ENCODE assay signal across 1 cellular context in genomic region chr9:113650207-113651131, GRCh38.
TF ChIP-seq lines count a peak whose summit lies in the region.

No MANE protein-coding gene starts in this region.

TF ChIP-seq in HepG2, 621 proteins besides CTCF, POLR2A, EP300 and RAD21 (continued from another document and continues in another):
- TF ChIP-seq, protein P1, sequence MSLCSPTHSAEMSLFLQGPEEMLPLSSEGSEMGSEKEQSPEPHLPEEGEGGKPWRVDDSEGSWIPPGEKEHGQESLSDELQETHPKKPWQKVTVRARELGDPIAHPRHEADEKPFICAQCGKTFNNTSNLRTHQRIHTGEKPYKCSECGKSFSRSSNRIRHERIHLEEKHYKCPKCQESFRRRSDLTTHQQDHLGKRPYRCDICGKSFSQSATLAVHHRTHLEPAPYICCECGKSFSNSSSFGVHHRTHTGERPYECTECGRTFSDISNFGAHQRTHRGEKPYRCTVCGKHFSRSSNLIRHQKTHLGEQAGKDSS (CRISPR knock-in tag; IDR thresholded peaks at IDR 0.05; ENCODE audit: borderline replicate concordance, low read depth): peak; percentile 70; the same call in 1 of the 2 replicates
- TF ChIP-seq CBX2 (IDR thresholded peaks at IDR 0.05; ENCODE audit: low read depth, low read length): no peak
- no peak for TF ChIP-seq CBX2 (CRISPR knock-in tag; IDR thresholded peaks at IDR 0.05; ENCODE audit: low read depth)
- TF ChIP-seq ZFP82 (CRISPR knock-in tag; IDR thresholded peaks at IDR 0.05; ENCODE audit: borderline replicate concordance): no peak; the same call in 1 of the 2 replicates
- TF ChIP-seq ZNF10 (CRISPR knock-in tag; IDR thresholded peaks at IDR 0.05; ENCODE audit: borderline replicate concordance, low read depth): no peak
- no peak for TF ChIP-seq SMAD1 (CRISPR knock-in tag; IDR thresholded peaks at IDR 0.05; ENCODE audit: borderline replicate concordance, low read depth)
- TF ChIP-seq NR3C1 (CRISPR knock-in tag; IDR thresholded peaks at IDR 0.05): no peak
- TF ChIP-seq, protein P2, sequence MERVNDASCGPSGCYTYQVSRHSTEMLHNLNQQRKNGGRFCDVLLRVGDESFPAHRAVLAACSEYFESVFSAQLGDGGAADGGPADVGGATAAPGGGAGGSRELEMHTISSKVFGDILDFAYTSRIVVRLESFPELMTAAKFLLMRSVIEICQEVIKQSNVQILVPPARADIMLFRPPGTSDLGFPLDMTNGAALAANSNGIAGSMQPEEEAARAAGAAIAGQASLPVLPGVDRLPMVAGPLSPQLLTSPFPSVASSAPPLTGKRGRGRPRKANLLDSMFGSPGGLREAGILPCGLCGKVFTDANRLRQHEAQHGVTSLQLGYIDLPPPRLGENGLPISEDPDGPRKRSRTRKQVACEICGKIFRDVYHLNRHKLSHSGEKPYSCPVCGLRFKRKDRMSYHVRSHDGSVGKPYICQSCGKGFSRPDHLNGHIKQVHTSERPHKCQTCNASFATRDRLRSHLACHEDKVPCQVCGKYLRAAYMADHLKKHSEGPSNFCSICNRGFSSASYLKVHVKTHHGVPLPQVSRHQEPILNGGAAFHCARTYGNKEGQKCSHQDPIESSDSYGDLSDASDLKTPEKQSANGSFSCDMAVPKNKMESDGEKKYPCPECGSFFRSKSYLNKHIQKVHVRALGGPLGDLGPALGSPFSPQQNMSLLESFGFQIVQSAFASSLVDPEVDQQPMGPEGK (CRISPR knock-in tag; IDR thresholded peaks at IDR 0.05): peak; percentile 62
- TF ChIP-seq KLF6 (CRISPR knock-in tag; IDR thresholded peaks at IDR 0.05): peak; percentile 31; the same call in 1 of the 2 replicates
- TF ChIP-seq MYC (CRISPR knock-in tag; IDR thresholded peaks at IDR 0.05; ENCODE audit: borderline replicate concordance): peak; percentile 97
- TF ChIP-seq PTBP1 (IDR thresholded peaks at IDR 0.05; ENCODE audit: low read depth, low read length, poor library complexity, severe bottlenecking): no peak
- TF ChIP-seq REL (CRISPR knock-in tag; conservative IDR thresholded peaks at IDR 0.05): no peak
- no peak for TF ChIP-seq ZNF878 (CRISPR knock-in tag; IDR thresholded peaks at IDR 0.05)
- TF ChIP-seq NCOA2 (CRISPR knock-in tag; IDR thresholded peaks at IDR 0.05): peak; percentile 83
- no peak for TF ChIP-seq NCOA5 (CRISPR knock-in tag; IDR thresholded peaks at IDR 0.05)
- no peak; the same call in 1 of the 2 replicates for TF ChIP-seq ZNF253 (CRISPR knock-in tag; IDR thresholded peaks at IDR 0.05; ENCODE audit: borderline replicate concordance)
- 0 out of 2 replicates have a peak, but pooled peaks have one; percentile 78 for TF ChIP-seq NFKBIZ (CRISPR knock-in tag; IDR thresholded peaks at IDR 0.05)
- TF ChIP-seq ZNF503 (CRISPR knock-in tag; IDR thresholded peaks at IDR 0.05): peak; percentile 36; the same call in 1 of the 2 replicates
- 0 out of 2 replicates have a peak, but pooled peaks have one; percentile 31 for TF ChIP-seq ZNF547 (CRISPR knock-in tag; IDR thresholded peaks at IDR 0.05)
- no peak for TF ChIP-seq SMAD9 (CRISPR knock-in tag; IDR thresholded peaks at IDR 0.05)
- TF ChIP-seq NR2F6 (IDR thresholded peaks at IDR 0.05): peak; percentile 77
- TF ChIP-seq NR2F6 (CRISPR knock-in tag; IDR thresholded peaks at IDR 0.05): peak; percentile 91
- peak; percentile 93 for TF ChIP-seq ZNF264 (CRISPR knock-in tag; IDR thresholded peaks at IDR 0.05)
- no peak for TF ChIP-seq FOSL1 (CRISPR knock-in tag; IDR thresholded peaks at IDR 0.05; ENCODE audit: borderline replicate concordance)
- peak; percentile 64 for TF ChIP-seq HNF4A (CRISPR knock-in tag; IDR thresholded peaks at IDR 0.05)
- no peak; the same call in 1 of the 2 replicates for TF ChIP-seq ZNF776 (CRISPR knock-in tag; IDR thresholded peaks at IDR 0.05)
- TF ChIP-seq ZNF512B (CRISPR knock-in tag; IDR thresholded peaks at IDR 0.05; ENCODE audit: borderline replicate concordance): 0 out of 2 replicates have a peak, but pooled peaks have one; percentile 23
- no peak for TF ChIP-seq STAT5B (CRISPR knock-in tag; IDR thresholded peaks at IDR 0.05)
- no peak for TF ChIP-seq CCDC6 (CRISPR knock-in tag; IDR thresholded peaks at IDR 0.05)
- TF ChIP-seq SRY (CRISPR knock-in tag; IDR thresholded peaks at IDR 0.05): no peak; the same call in 1 of the 2 replicates
- TF ChIP-seq MAFF (IDR thresholded peaks at IDR 0.05; ENCODE audit: low read depth, low read length): no peak
- TF ChIP-seq HOXA5 (CRISPR knock-in tag; IDR thresholded peaks at IDR 0.05): peak; percentile 79; the same call in 1 of the 2 replicates
- TF ChIP-seq, protein P3, sequence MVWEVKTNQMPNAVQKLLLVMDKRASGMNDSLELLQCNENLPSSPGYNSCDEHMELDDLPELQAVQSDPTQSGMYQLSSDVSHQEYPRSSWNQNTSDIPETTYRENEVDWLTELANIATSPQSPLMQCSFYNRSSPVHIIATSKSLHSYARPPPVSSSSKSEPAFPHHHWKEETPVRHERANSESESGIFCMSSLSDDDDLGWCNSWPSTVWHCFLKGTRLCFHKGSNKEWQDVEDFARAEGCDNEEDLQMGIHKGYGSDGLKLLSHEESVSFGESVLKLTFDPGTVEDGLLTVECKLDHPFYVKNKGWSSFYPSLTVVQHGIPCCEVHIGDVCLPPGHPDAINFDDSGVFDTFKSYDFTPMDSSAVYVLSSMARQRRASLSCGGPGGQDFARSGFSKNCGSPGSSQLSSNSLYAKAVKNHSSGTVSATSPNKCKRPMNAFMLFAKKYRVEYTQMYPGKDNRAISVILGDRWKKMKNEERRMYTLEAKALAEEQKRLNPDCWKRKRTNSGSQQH (CRISPR knock-in tag; IDR thresholded peaks at IDR 0.05; ENCODE audit: low read depth): 0 out of 2 replicates have a peak, but pooled peaks have one; percentile 28
- peak; percentile 68; the same call in 1 of the 2 replicates for TF ChIP-seq REPIN1 (CRISPR knock-in tag; IDR thresholded peaks at IDR 0.05; ENCODE audit: borderline replicate concordance, low read depth)
- TF ChIP-seq ZNF891 (CRISPR knock-in tag; IDR thresholded peaks at IDR 0.05): peak; percentile 69
- no peak for TF ChIP-seq CENPT (CRISPR knock-in tag; IDR thresholded peaks at IDR 0.05; ENCODE audit: low read depth)
- TF ChIP-seq, protein P4, sequence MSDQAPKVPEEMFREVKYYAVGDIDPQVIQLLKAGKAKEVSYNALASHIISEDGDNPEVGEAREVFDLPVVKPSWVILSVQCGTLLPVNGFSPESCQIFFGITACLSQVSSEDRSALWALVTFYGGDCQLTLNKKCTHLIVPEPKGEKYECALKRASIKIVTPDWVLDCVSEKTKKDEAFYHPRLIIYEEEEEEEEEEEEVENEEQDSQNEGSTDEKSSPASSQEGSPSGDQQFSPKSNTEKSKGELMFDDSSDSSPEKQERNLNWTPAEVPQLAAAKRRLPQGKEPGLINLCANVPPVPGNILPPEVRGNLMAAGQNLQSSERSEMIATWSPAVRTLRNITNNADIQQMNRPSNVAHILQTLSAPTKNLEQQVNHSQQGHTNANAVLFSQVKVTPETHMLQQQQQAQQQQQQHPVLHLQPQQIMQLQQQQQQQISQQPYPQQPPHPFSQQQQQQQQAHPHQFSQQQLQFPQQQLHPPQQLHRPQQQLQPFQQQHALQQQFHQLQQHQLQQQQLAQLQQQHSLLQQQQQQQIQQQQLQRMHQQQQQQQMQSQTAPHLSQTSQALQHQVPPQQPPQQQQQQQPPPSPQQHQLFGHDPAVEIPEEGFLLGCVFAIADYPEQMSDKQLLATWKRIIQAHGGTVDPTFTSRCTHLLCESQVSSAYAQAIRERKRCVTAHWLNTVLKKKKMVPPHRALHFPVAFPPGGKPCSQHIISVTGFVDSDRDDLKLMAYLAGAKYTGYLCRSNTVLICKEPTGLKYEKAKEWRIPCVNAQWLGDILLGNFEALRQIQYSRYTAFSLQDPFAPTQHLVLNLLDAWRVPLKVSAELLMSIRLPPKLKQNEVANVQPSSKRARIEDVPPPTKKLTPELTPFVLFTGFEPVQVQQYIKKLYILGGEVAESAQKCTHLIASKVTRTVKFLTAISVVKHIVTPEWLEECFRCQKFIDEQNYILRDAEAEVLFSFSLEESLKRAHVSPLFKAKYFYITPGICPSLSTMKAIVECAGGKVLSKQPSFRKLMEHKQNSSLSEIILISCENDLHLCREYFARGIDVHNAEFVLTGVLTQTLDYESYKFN (CRISPR knock-in tag; conservative IDR thresholded peaks at IDR 0.05): peak; percentile 94
- TF ChIP-seq, protein P5, sequence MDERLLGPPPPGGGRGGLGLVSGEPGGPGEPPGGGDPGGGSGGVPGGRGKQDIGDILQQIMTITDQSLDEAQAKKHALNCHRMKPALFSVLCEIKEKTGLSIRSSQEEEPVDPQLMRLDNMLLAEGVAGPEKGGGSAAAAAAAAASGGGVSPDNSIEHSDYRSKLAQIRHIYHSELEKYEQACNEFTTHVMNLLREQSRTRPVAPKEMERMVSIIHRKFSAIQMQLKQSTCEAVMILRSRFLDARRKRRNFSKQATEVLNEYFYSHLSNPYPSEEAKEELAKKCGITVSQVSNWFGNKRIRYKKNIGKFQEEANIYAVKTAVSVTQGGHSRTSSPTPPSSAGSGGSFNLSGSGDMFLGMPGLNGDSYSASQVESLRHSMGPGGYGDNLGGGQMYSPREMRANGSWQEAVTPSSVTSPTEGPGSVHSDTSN (CRISPR knock-in tag; IDR thresholded peaks at IDR 0.05): 0 out of 2 replicates have a peak, but pooled peaks have one; percentile 8
- no peak for TF ChIP-seq ZKSCAN8 (CRISPR knock-in tag; IDR thresholded peaks at IDR 0.05; ENCODE audit: borderline replicate concordance)
- TF ChIP-seq RARA (CRISPR knock-in tag; IDR thresholded peaks at IDR 0.05): peak; percentile 92
- TF ChIP-seq, protein P6, sequence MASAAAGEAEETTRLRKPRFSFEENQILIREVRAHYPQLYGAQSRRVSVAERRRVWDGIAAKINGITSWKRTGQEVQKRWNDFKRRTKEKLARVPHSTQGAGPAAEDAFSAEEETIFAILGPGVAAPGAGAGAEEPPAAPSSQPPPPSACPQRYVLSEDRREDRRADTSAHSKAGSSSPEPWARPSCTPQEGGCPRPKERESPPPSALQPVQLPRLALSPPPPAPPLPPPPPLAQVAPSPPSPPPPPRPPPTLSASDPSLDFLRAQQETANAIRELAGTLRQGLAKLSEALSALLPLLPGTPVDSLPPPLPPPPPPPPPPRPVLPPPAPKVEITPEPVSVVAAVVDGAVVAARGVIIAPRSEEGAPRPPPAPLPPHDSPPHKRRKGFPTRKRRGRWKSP (CRISPR knock-in tag; IDR thresholded peaks at IDR 0.05): peak; percentile 26; the same call in 1 of the 2 replicates
- TF ChIP-seq NFYC (CRISPR knock-in tag; IDR thresholded peaks at IDR 0.05): peak; percentile 55
- 0 out of 2 replicates have a peak, but pooled peaks have one; percentile 18 for TF ChIP-seq GTF3A (CRISPR knock-in tag; conservative IDR thresholded peaks at IDR 0.05)
- no peak for TF ChIP-seq ZFP36 (IDR thresholded peaks at IDR 0.05; ENCODE audit: borderline replicate concordance, low read depth, low read length, partially characterized antibody)
- peak; percentile 85; the same call in 1 of the 2 replicates for TF ChIP-seq ZNF670 (CRISPR knock-in tag; IDR thresholded peaks at IDR 0.05; ENCODE audit: borderline replicate concordance)
